In genomic region chr5:132884548-132884947, GRCh38 we compare ENCODE assay signal across 18 cellular contexts. TPM values are rescaled to one million over a fixed set of nuclear protein-coding genes. Genes with fewer than 3 reads are reported as not detected.
DNase-seq lines count a peak whose midpoint lies in the region; ATAC-seq and TF ChIP-seq lines count a peak whose summit lies in the region.
"Had no signal": no experiment of that assay in that cellular context is flagged by ENCODE, and none has a peak within 500 bp of the region (broad histone marks: within the 10 kb centered on the region; RNA-seq: fewer than 3 reads in every experiment).

No MANE protein-coding gene starts in this region.

- H3K27me3 ChIP-seq in spleen (replicated peaks in 1 of 7), result no peaks in the 10 kb centered on the region

- no peak for ATAC-seq in natural killer cell treated with Interleukin-12 subunit alpha and Interleukin-12 subunit beta and Interleukin-15 and Interleukin-18, amount 100 ng/mL, for 72 hours
- no peak for ATAC-seq in natural killer cell
- no peak for ATAC-seq in central memory CD8-positive, alpha-beta T cell (replicated peaks; ENCODE audit: extremely low read depth, poor library complexity, severe bottlenecking)
- ATAC-seq: HCT116, HepG2 had no signal

- peak overlapping the region; percentile 50 to 67 for H3K27ac Mint-ChIP-seq in natural killer cell treated with Interleukin-12 subunit alpha and Interleukin-12 subunit beta and Interleukin-15 and Interleukin-18, amount 100 ng/mL, for 72 hours
- no peak overlapping the region for H3K27ac Mint-ChIP-seq in natural killer cell
- peak overlapping the region; percentile 52 for H3K27ac Mint-ChIP-seq in central memory CD8-positive, alpha-beta T cell (ENCODE audit: low read depth)
- peak overlapping the region; percentile 48 for H3K27ac Mint-ChIP-seq in nephron progenitor cell

- in situ Hi-C loops in GM13976 (cut with MboI; ENCODE audit: low sequenced_read_pairs, unreplicated experiment), result no loop called here

- TF ChIP-seq CTCF in natural killer cell (IDR thresholded peaks at IDR 0.05) (no peak), nephron progenitor cell (IDR thresholded peaks at IDR 0.05) (no peak), GM13976 (IDR thresholded peaks at IDR 0.05; ENCODE audit: borderline replicate concordance, control extremely low read depth, extremely low read depth, insufficient read depth, missing control alignments) (no peak), spleen (IDR thresholded peaks at IDR 0.05 in 8 of 11, conservative IDR thresholded peaks at IDR 0.05 in 3 of 11) (no peak)

- intact Hi-C loops in natural killer cell (cut with micrococcal nuclease), result no loop called here
- intact Hi-C loops in spleen (cut with DNase I; ENCODE audit: low total_unique reads), result no loop called here

- no peaks in the 10 kb centered on the region for H3K27me3 Mint-ChIP-seq in natural killer cell treated with Interleukin-12 subunit alpha and Interleukin-12 subunit beta and Interleukin-15 and Interleukin-18, amount 100 ng/mL, for 72 hours
- H3K27me3 Mint-ChIP-seq in natural killer cell (ENCODE audit: low read depth in 2 of 2), result no peaks in the 10 kb centered on the region
- H3K27me3 Mint-ChIP-seq in central memory CD8-positive, alpha-beta T cell, result no peaks in the 10 kb centered on the region
- no peaks in the 10 kb centered on the region for H3K27me3 Mint-ChIP-seq in nephron progenitor cell (ENCODE audit: low read depth, poor library complexity)

- TF ChIP-seq POLR2A in spleen (IDR thresholded peaks at IDR 0.05), result no peak

- H3K36me3 Mint-ChIP-seq in natural killer cell treated with Interleukin-12 subunit alpha and Interleukin-12 subunit beta and Interleukin-15 and Interleukin-18, amount 100 ng/mL, for 72 hours, result peaks cover 26% of the 10 kb centered on the region
- peaks cover 22% of the 10 kb centered on the region for H3K36me3 Mint-ChIP-seq in natural killer cell
- peaks cover 54% of the 10 kb centered on the region for H3K36me3 Mint-ChIP-seq in central memory CD8-positive, alpha-beta T cell (ENCODE audit: insufficient read depth)
- peaks cover 55% of the 10 kb centered on the region for H3K36me3 Mint-ChIP-seq in nephron progenitor cell (ENCODE audit: low read depth)

- H3K4me1 Mint-ChIP-seq in natural killer cell treated with Interleukin-12 subunit alpha and Interleukin-12 subunit beta and Interleukin-15 and Interleukin-18, amount 100 ng/mL, for 72 hours (ENCODE audit: low read depth in 2 of 2), result peaks cover 0 to 4% of the 10 kb centered on the region in 2 donors
- H3K4me1 Mint-ChIP-seq in natural killer cell, result peaks cover 0 to 5% of the 10 kb centered on the region in 2 donors
- H3K4me1 Mint-ChIP-seq in central memory CD8-positive, alpha-beta T cell, result no peaks in the 10 kb centered on the region
- no peaks in the 10 kb centered on the region for H3K4me1 Mint-ChIP-seq in nephron progenitor cell

- no peaks in the 10 kb centered on the region for H3K9me3 Mint-ChIP-seq in natural killer cell treated with Interleukin-12 subunit alpha and Interleukin-12 subunit beta and Interleukin-15 and Interleukin-18, amount 100 ng/mL, for 72 hours
- no peaks in the 10 kb centered on the region for H3K9me3 Mint-ChIP-seq in natural killer cell
- H3K9me3 Mint-ChIP-seq in central memory CD8-positive, alpha-beta T cell, result no peaks in the 10 kb centered on the region
- H3K9me3 Mint-ChIP-seq in nephron progenitor cell, result no peaks in the 10 kb centered on the region

- no peak overlapping the region for H3K4me3 ChIP-seq in spleen

- H3K4me1 ChIP-seq in spleen, result peaks cover 0 to 9% (median 2%) of the 10 kb centered on the region in 6 donors

- DNase-seq in natural killer cell treated with Interleukin-12 subunit alpha and Interleukin-12 subunit beta and Interleukin-15 and Interleukin-18, amount 100 ng/mL, for 72 hours (ENCODE audit: low spot score), result no peak
- no peak for DNase-seq in natural killer cell
- DNase-seq in central memory CD8-positive, alpha-beta T cell (ENCODE audit: low spot score in 2 of 2), result no peak
- DNase-seq in nephron progenitor cell, result no peak
- DNase-seq in GM19240 (ENCODE audit: insufficient read length, low spot score), result no peak
- no peak for DNase-seq in GM13976 (ENCODE audit: low spot score)
- DNase-seq in spleen, result no peak
- DNase-seq: Karpas-422, NCI-H1092, NCI-H1417 treated with DMSO at 0.1 percent for 48 hours, NCI-H1694 treated with DMSO at 0.1 percent for 48 hours, NCI-H2081, NCI-H2227 treated with DMSO at 0.1 percent for 48 hours, NCI-H526 treated with DMSO at 0.1 percent for 48 hours, RPMI8226, SHP77 had no signal

- no peak overlapping the region for H3K27ac ChIP-seq in spleen

- 79 to 92% (median 92%) methylated on average over 2 of the region's 2 CpGs for WGBS in spleen, 5 donors

- H3K36me3 ChIP-seq in spleen, result peaks cover 10 to 99% (median 87%) of the 10 kb centered on the region in 6 donors

- H3K9me3 ChIP-seq in spleen, result no peaks in the 10 kb centered on the region

- no peak overlapping the region for H3K4me3 Mint-ChIP-seq in natural killer cell treated with Interleukin-12 subunit alpha and Interleukin-12 subunit beta and Interleukin-15 and Interleukin-18, amount 100 ng/mL, for 72 hours
- H3K4me3 Mint-ChIP-seq in natural killer cell, result no peak overlapping the region
- H3K4me3 Mint-ChIP-seq in central memory CD8-positive, alpha-beta T cell, result no peak overlapping the region
- H3K4me3 Mint-ChIP-seq in nephron progenitor cell, result no peak overlapping the region

RNA-seq across cellular contexts. Expression of gene LEAP2, which starts 11.1 kb away (rescaled TPM):
- 1 to 10 TPM; 2.7 to 5.6 TPM for total RNA-seq in natural killer cell treated with Interleukin-12 subunit alpha and Interleukin-12 subunit beta and Interleukin-15 and Interleukin-18, amount 100 ng/mL, for 72 hours
- total RNA-seq in natural killer cell (1 to 10 TPM in 2 of 3 donors, under 1 TPM in 1; 0.70 to 1.3 (median 1.2) TPM), spleen (1 to 10 TPM; 1.9 to 6.1 (median 2.3) TPM)
- polyA plus RNA-seq in spleen, result 1 to 10 TPM; 2.1 to 3.3 (median 2.9) TPM

RNA-seq across cellular contexts. Expression of gene UQCRQ, which starts 18.1 kb away (rescaled TPM):
- 100 to 1,000 TPM; 330 to 366 TPM for total RNA-seq in natural killer cell treated with Interleukin-12 subunit alpha and Interleukin-12 subunit beta and Interleukin-15 and Interleukin-18, amount 100 ng/mL, for 72 hours
- total RNA-seq in natural killer cell, result 100 to 1,000 TPM; 114 to 116 (median 115) TPM
- total RNA-seq in spleen, result 100 to 1,000 TPM in 4 of 7 donors, 10 to 100 TPM in 3; 59.6 to 176 (median 159) TPM
- 100 to 1,000 TPM; 175 to 266 (median 192) TPM for polyA plus RNA-seq in spleen

RNA-seq across cellular contexts. Expression of gene GDF9, which starts 18.3 kb away (rescaled TPM):
- total RNA-seq in natural killer cell treated with Interleukin-12 subunit alpha and Interleukin-12 subunit beta and Interleukin-15 and Interleukin-18, amount 100 ng/mL, for 72 hours, result under 1 TPM; 0.50 to 0.93 TPM
- total RNA-seq in natural killer cell (under 1 TPM; 0.53 to 0.78 (median 0.57) TPM), spleen (under 1 TPM in 4 of 7 donors, not detected in 3; 0.17 to 0.40 (median 0.34) TPM)
- under 1 TPM; 0.29 to 0.59 (median 0.56) TPM for polyA plus RNA-seq in spleen

RNA-seq across cellular contexts. Expression of gene SHROOM1, which starts 54.1 kb away (rescaled TPM):
- total RNA-seq in natural killer cell treated with Interleukin-12 subunit alpha and Interleukin-12 subunit beta and Interleukin-15 and Interleukin-18, amount 100 ng/mL, for 72 hours, result 1 to 10 TPM; 5.4 to 8.0 TPM
- 1 to 10 TPM in 1 of 3 donors, under 1 TPM in 2; 0.82 to 3.5 (median 0.85) TPM for total RNA-seq in natural killer cell
- total RNA-seq in spleen, result 10 to 100 TPM in 2 of 7 donors, 1 to 10 TPM in 5; 1.8 to 26.1 (median 4.0) TPM
- polyA plus RNA-seq in spleen, result 1 to 10 TPM; 1.1 to 2.8 (median 1.4) TPM

Comparison
In these comparisons a context has a peak if more than half of its experiments do, and no peak if none do; other contexts are left out.
1. H3K27ac Mint-ChIP-seq: peak in natural killer cell treated with Interleukin-12 subunit alpha and Interleukin-12 subunit beta and Interleukin-15 and Interleukin-18, amount 100 ng/mL, for 72 hours (2 of 2), central memory CD8-positive, alpha-beta T cell (single experiment) and nephron progenitor cell (single experiment); none in natural killer cell (0 of 2).